32 cellular contexts compared by ENCODE assay signal in genomic region chr19:55502197-55502952, GRCh38. TPM values are rescaled to one million over a fixed set of nuclear protein-coding genes. Genes with fewer than 3 reads are reported as not detected.
DNase-seq lines count a peak whose midpoint lies in the region; ATAC-seq, FAIRE-seq and TF ChIP-seq lines count a peak whose summit lies in the region.
"Had no signal": no experiment of that assay in that cellular context is flagged by ENCODE, and none has a peak within 500 bp of the region (broad histone marks: within the 10 kb centered on the region; RNA-seq: fewer than 3 reads in every experiment).

No MANE protein-coding gene starts in this region.

- WGBS in pancreas, 2 donors = 87 to 93% methylated on average over 9 of the region's 9 CpGs

- no peak for DNase-seq in T-helper 2 cell treated with Interferon-gamma antibody and Interleukin-4, amounts not matched to agents 5 μg/mL and 100 μg/mL, for 36 hours (ENCODE audit: low spot score)
- DNase-seq in T-helper 2 cell (no peak), OCI-M1 (lab: John Stamatoyannopoulos, UW) (no peak), pancreas (no peak)
- no peak for DNase-seq in stimulated activated naive CD8-positive, alpha-beta T cell treated with anti-CD3 and anti-CD28 coated beads, Interleukin-15, Interleukin-2, amounts not matched to agents 100 U/mL and 50 U/mL, for 24 hours
- DNase-seq in stimulated activated CD4-positive, alpha-beta T cell treated with anti-CD3 and anti-CD28 coated beads, Interleukin-2, amount 100 ng/mL, for 24 hours = no peak
- DNase-seq: 8988T; activated CD8-positive, alpha-beta memory T cell treated with anti-CD3 and anti-CD28 coated beads, Interleukin-2, amount 50 U/mL, for 48 hours; activated naive CD4-positive, alpha-beta T cell treated with Interleukin-2 at 50 U/mL for 16 hours; GF-D8; Karpas-422; left ventricle myocardium inferior; naive thymus-derived CD4-positive, alpha-beta T cell; NCI-H1048; NCI-H1694 treated with DMSO at 0.1 percent for 48 hours; NCI-H2171 treated with DMSO at 0.1 percent for 48 hours; NCI-H524 treated with DMSO at 0.1 percent for 48 hours; NK-92 treated with Interleukin-12 subunit alpha and Interleukin-12 subunit beta, amount 100 ng/mL, for 24 hours; SHP77 treated with DMSO at 0.1 percent for 48 hours; stimulated activated CD4-positive, alpha-beta T cell treated with anti-CD3 and anti-CD28 coated beads, Interleukin-12 subunit alpha, Interleukin-12 subunit beta, amount 100 ng/mL, for 4 hours; SW 1271; transverse colon had no signal

- intact Hi-C loops in dendritic cell treated with granulocyte-macrophage colony-stimulating factor and Interleukin-4, amounts not matched to agents 40 ng/mL and 50 ng/mL, for 4 days (cut with micrococcal nuclease) = no loop called here
- intact Hi-C loops in pancreas (cut with DNase I) = loop anchor here in 2 of 3 donors (5.0 kb wide), 2 partner anchors 360 to 365 kb away; no protein-coding TSS in a partner anchor

- peaks cover 9% of the 10 kb centered on the region for H3K36me3 Mint-ChIP-seq in T-helper 2 cell treated with Interferon-gamma antibody and Interleukin-4, amounts not matched to agents 5 μg/mL and 100 μg/mL, for 36 hours (ENCODE audit: low read depth)
- peaks cover 7% of the 10 kb centered on the region for H3K36me3 Mint-ChIP-seq in stimulated activated naive CD8-positive, alpha-beta T cell treated with anti-CD3 and anti-CD28 coated beads, Interleukin-15, Interleukin-2, amounts not matched to agents 100 ng/mL and 50 ng/mL, for 24 hours (ENCODE audit: low read depth)
- H3K36me3 Mint-ChIP-seq in dendritic cell treated with granulocyte-macrophage colony-stimulating factor and Interleukin-4, amounts not matched to agents 40 ng/mL and 50 ng/mL, for 4 days (ENCODE audit: low read depth) = no peaks in the 10 kb centered on the region

- no peak for FAIRE-seq in pancreas (lab: Jason Lieb, UNC)
- FAIRE-seq: endometrium, H54, islet of Langerhans had no signal

- H3K27me3 ChIP-seq in pancreas = no peaks in the 10 kb centered on the region
- H3K27me3 ChIP-seq: ascending aorta, gastroesophageal sphincter, right atrium auricular region, transverse colon had no signal

- H3K4me1 ChIP-seq in pancreas = no peaks in the 10 kb centered on the region

- no peak overlapping the region for H3K4me3 ChIP-seq in pancreas
- H3K4me3 ChIP-seq: ascending aorta, gastroesophageal sphincter, left ventricle myocardium inferior, right atrium auricular region had no signal

- no peaks in the 10 kb centered on the region for H3K27me3 Mint-ChIP-seq in T-helper 2 cell treated with Interferon-gamma antibody and Interleukin-4, amounts not matched to agents 5 μg/mL and 100 μg/mL, for 36 hours (ENCODE audit: low read depth)
- H3K27me3 Mint-ChIP-seq in stimulated activated naive CD8-positive, alpha-beta T cell treated with anti-CD3 and anti-CD28 coated beads, Interleukin-15, Interleukin-2, amounts not matched to agents 100 ng/mL and 50 ng/mL, for 24 hours = no peaks in the 10 kb centered on the region
- H3K27me3 Mint-ChIP-seq in dendritic cell treated with granulocyte-macrophage colony-stimulating factor and Interleukin-4, amounts not matched to agents 40 ng/mL and 50 ng/mL, for 4 days = peaks cover 19% of the 10 kb centered on the region

- peak overlapping the region; percentile 20 for H3K27ac Mint-ChIP-seq in T-helper 2 cell treated with Interferon-gamma antibody and Interleukin-4, amounts not matched to agents 5 μg/mL and 100 μg/mL, for 36 hours
- peak overlapping the region; percentile 75 for H3K27ac Mint-ChIP-seq in stimulated activated naive CD8-positive, alpha-beta T cell treated with anti-CD3 and anti-CD28 coated beads, Interleukin-15, Interleukin-2, amounts not matched to agents 100 ng/mL and 50 ng/mL, for 24 hours
- peak overlapping the region; percentile 3 for H3K27ac Mint-ChIP-seq in dendritic cell treated with granulocyte-macrophage colony-stimulating factor and Interleukin-4, amounts not matched to agents 40 ng/mL and 50 ng/mL, for 4 days

- H3K27ac ChIP-seq in pancreas = no peak overlapping the region
- H3K27ac ChIP-seq: ascending aorta, left ventricle myocardium inferior, right atrium auricular region had no signal

- H3K36me3 ChIP-seq in pancreas = no peaks in the 10 kb centered on the region
- H3K36me3 ChIP-seq: ascending aorta, right atrium auricular region, transverse colon had no signal

- H3K9me3 ChIP-seq in pancreas = no peaks in the 10 kb centered on the region
- H3K9me3 ChIP-seq: ascending aorta, gastroesophageal sphincter, left ventricle myocardium inferior, right atrium auricular region, transverse colon had no signal

- no peak overlapping the region for H3K4me3 Mint-ChIP-seq in T-helper 2 cell treated with Interferon-gamma antibody and Interleukin-4, amounts not matched to agents 5 μg/mL and 100 μg/mL, for 36 hours
- H3K4me3 Mint-ChIP-seq in stimulated activated naive CD8-positive, alpha-beta T cell treated with anti-CD3 and anti-CD28 coated beads, Interleukin-15, Interleukin-2, amounts not matched to agents 100 ng/mL and 50 ng/mL, for 24 hours = no peak overlapping the region
- H3K4me3 Mint-ChIP-seq in dendritic cell treated with granulocyte-macrophage colony-stimulating factor and Interleukin-4, amounts not matched to agents 40 ng/mL and 50 ng/mL, for 4 days = no peak overlapping the region

- TF ChIP-seq CTCF in pancreas (IDR thresholded peaks at IDR 0.05) = no peak

- H3K4me1 Mint-ChIP-seq in T-helper 2 cell treated with Interferon-gamma antibody and Interleukin-4, amounts not matched to agents 5 μg/mL and 100 μg/mL, for 36 hours (ENCODE audit: low read depth) = peaks cover 14% of the 10 kb centered on the region
- peaks cover 22% of the 10 kb centered on the region for H3K4me1 Mint-ChIP-seq in stimulated activated naive CD8-positive, alpha-beta T cell treated with anti-CD3 and anti-CD28 coated beads, Interleukin-15, Interleukin-2, amounts not matched to agents 100 ng/mL and 50 ng/mL, for 24 hours (ENCODE audit: low read depth)
- H3K4me1 Mint-ChIP-seq in dendritic cell treated with granulocyte-macrophage colony-stimulating factor and Interleukin-4, amounts not matched to agents 40 ng/mL and 50 ng/mL, for 4 days (ENCODE audit: low read depth) = peaks cover 19% of the 10 kb centered on the region

- H3K9me3 Mint-ChIP-seq in T-helper 2 cell treated with Interferon-gamma antibody and Interleukin-4, amounts not matched to agents 5 μg/mL and 100 μg/mL, for 36 hours = peaks cover 10% of the 10 kb centered on the region
- no peaks in the 10 kb centered on the region for H3K9me3 Mint-ChIP-seq in stimulated activated naive CD8-positive, alpha-beta T cell treated with anti-CD3 and anti-CD28 coated beads, Interleukin-15, Interleukin-2, amounts not matched to agents 100 ng/mL and 50 ng/mL, for 24 hours
- H3K9me3 Mint-ChIP-seq in dendritic cell treated with granulocyte-macrophage colony-stimulating factor and Interleukin-4, amounts not matched to agents 40 ng/mL and 50 ng/mL, for 4 days = no peaks in the 10 kb centered on the region

- no peak for ATAC-seq in stimulated activated naive CD8-positive, alpha-beta T cell treated with anti-CD3 and anti-CD28 coated beads, Interleukin-15, Interleukin-2, amounts not matched to agents 100 U/mL and 50 U/mL, for 24 hours
- ATAC-seq in pancreas = no peak
- ATAC-seq: gastroesophageal sphincter; naive thymus-derived CD4-positive, alpha-beta T cell had no signal

RNA-seq across cellular contexts. Expression of gene SSC5D, which starts 14.1 kb away (rescaled TPM):
- 1 to 10 TPM in 4 of 6 donors, under 1 TPM in 2; 0.60 to 5.3 (median 1.4) TPM for total RNA-seq in pancreas
- 1 to 10 TPM in 1 of 2 donors, under 1 TPM in 1; 0.77 to 2.1 TPM for polyA plus RNA-seq in pancreas
- polyA plus RNA-seq: naive thymus-derived CD4-positive, alpha-beta T cell had no signal

RNA-seq across cellular contexts. Expression of gene NAT14, which starts 17.4 kb away (rescaled TPM):
- total RNA-seq in pancreas = 10 to 100 TPM in 1 of 6 donors, 1 to 10 TPM in 5; 5.8 to 10.1 (median 7.5) TPM
- 10 to 100 TPM; 27.9 to 32.4 TPM for polyA plus RNA-seq in pancreas

RNA-seq across cellular contexts. Expression of gene ZNF628, which starts 26.0 kb away (rescaled TPM):
- total RNA-seq in pancreas = 1 to 10 TPM; 3.4 to 6.2 (median 4.1) TPM
- 1 to 10 TPM; 2.6 to 7.8 TPM for polyA plus RNA-seq in pancreas

RNA-seq across cellular contexts. Expression of gene SBK2, which starts 34.6 kb away (rescaled TPM):
- total RNA-seq in pancreas = under 1 TPM in 1 of 6 donors, not detected in 5; 0.43 TPM
- polyA plus RNA-seq in pancreas = under 1 TPM; 0.28 to 0.46 TPM
- total RNA-seq: ascending aorta; gastroesophageal sphincter; naive thymus-derived CD4-positive, alpha-beta T cell; osteocyte; transverse colon had no signal
- polyA plus RNA-seq: naive thymus-derived CD4-positive, alpha-beta T cell had no signal

RNA-seq across cellular contexts. Expression of gene C19orf85, which starts 37.8 kb away (rescaled TPM):
- not detected for total RNA-seq in pancreas
- not detected for polyA plus RNA-seq in pancreas
- total RNA-seq: ascending aorta; cardiac septum; gastroesophageal sphincter; left ventricle myocardium inferior; naive thymus-derived CD4-positive, alpha-beta T cell; osteocyte; right atrium auricular region; transverse colon had no signal
- polyA plus RNA-seq: naive thymus-derived CD4-positive, alpha-beta T cell had no signal

Comparison
In these comparisons a context has a peak if more than half of its experiments do, and no peak if none do; other contexts are left out.
1. H3K27ac Mint-ChIP-seq: peak in every context shown above with its lines; median percentile 75 in stimulated activated naive CD8-positive, alpha-beta T cell treated with anti-CD3 and anti-CD28 coated beads, Interleukin-15, Interleukin-2, amounts not matched to agents 100 ng/mL and 50 ng/mL, for 24 hours; 20 in T-helper 2 cell treated with Interferon-gamma antibody and Interleukin-4, amounts not matched to agents 5 μg/mL and 100 μg/mL, for 36 hours; 3 in dendritic cell treated with granulocyte-macrophage colony-stimulating factor and Interleukin-4, amounts not matched to agents 40 ng/mL and 50 ng/mL, for 4 days.